ENCODE assay signal across 8 cellular contexts in the genomic region with DNA sequence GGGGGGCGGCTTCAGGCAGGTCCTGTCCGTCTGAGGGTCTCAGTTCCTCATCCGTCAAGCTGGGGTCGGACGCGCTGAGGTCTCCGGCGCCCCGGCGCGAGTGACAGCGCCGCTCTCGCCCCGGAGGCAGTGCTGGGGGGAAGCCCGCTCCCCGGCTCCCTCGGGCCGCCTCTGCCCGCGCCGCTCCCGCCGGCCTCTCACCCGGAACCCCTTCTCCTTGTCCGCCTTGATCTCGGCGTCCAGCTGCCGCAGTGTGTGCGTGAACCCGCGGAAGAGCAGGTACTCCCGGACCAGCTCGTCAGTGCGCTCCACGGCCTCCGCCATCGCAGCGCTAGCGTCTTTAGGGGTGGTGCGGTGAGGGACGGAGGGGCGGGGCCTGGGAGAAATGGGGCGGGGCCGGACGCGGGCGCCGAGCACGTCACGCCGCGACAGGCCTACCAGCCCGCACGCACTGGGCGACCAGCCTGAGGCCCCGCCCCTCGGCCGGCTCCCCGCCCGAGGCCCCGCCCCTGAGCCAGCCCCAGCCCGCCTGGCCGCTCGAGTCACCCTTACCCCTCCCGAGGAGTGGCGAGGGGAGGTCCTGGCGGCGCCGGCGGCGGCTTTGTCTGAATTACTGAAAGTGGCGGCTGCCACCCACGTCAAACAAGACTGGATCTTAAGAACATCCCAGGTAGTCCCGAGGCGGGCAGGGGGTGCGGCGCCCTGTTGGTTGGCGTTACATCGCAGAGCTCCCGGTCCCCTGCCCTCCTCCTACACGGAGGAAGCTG. TPM values are rescaled to one million over a fixed set of nuclear protein-coding genes. Genes with fewer than 3 reads are reported as not detected.
DNase-seq lines count a peak whose midpoint lies in the region; ATAC-seq and TF ChIP-seq lines count a peak whose summit lies in the region.

A gene (minus strand): TSS at position 348 of the 767 bp plus-strand sequence. CDS start 24 bp downstream, at position 324.

- H3K9me3 Mint-ChIP-seq in activated T-helper 17 cell treated with anti-CD3 and anti-CD28 coated beads, Interleukin-2, amount 50 U/mL, for 72 hours = no peaks in the 10 kb centered on the region
- H3K9me3 Mint-ChIP-seq in natural killer cell treated with Interleukin-12 subunit alpha and Interleukin-12 subunit beta and Interleukin-15 and Interleukin-18, amount 100 ng/mL, for 72 hours = no peaks in the 10 kb centered on the region

- H3K27ac ChIP-seq in RWPE1 = peak within 1 kb of the TSS; percentile 80

- DNase-seq in ELR (ENCODE audit: low read depth) (peak; percentile 87), H7 (peak; percentile 100), LoVo (ENCODE audit: low spot score) (peak; percentile 97), RWPE1 (ENCODE audit: low spot score) (peak; percentile 97), fibroblast of mammary gland (ENCODE audit: low read depth) (peak; percentile 86)
- peak; percentile 92 for DNase-seq in natural killer cell treated with Interleukin-12 subunit alpha and Interleukin-12 subunit beta and Interleukin-15 and Interleukin-18, amount 100 ng/mL, for 72 hours (ENCODE audit: low spot score)
- DNase-seq in stimulated activated naive CD8-positive, alpha-beta T cell treated with anti-CD3 and anti-CD28 coated beads, Interleukin-15, Interleukin-2, amounts not matched to agents 100 U/mL and 50 U/mL, for 24 hours = peak; percentile 98

- H3K4me3 ChIP-seq in H7 (ENCODE audit: insufficient read depth, low read depth, low read length) (peak within 1 kb of the TSS; percentile 86), fibroblast of mammary gland (ENCODE audit: control insufficient read depth, low read depth, low read length) (peak within 1 kb of the TSS; percentile 80)

- POLR2A ChIA-PET in RWPE1 (lab: Yijun Ruan, JAX; ENCODE audit: low non-redundant PET) = no interaction called here

- peak within 1 kb of the TSS; percentile 88 for H3K4me3 Mint-ChIP-seq in activated T-helper 17 cell treated with anti-CD3 and anti-CD28 coated beads, Interleukin-2, amount 50 U/mL, for 72 hours
- peak within 1 kb of the TSS; percentile 92 for H3K4me3 Mint-ChIP-seq in natural killer cell treated with Interleukin-12 subunit alpha and Interleukin-12 subunit beta and Interleukin-15 and Interleukin-18, amount 100 ng/mL, for 72 hours

- H3K27ac Mint-ChIP-seq in activated T-helper 17 cell treated with anti-CD3 and anti-CD28 coated beads, Interleukin-2, amount 50 U/mL, for 72 hours = peak within 1 kb of the TSS; percentile 79
- H3K27ac Mint-ChIP-seq in natural killer cell treated with Interleukin-12 subunit alpha and Interleukin-12 subunit beta and Interleukin-15 and Interleukin-18, amount 100 ng/mL, for 72 hours = peak within 1 kb of the TSS; percentile 71 to 86

- peaks cover 12% of the 10 kb centered on the region for H3K4me1 Mint-ChIP-seq in activated T-helper 17 cell treated with anti-CD3 and anti-CD28 coated beads, Interleukin-2, amount 50 U/mL, for 72 hours
- H3K4me1 Mint-ChIP-seq in natural killer cell treated with Interleukin-12 subunit alpha and Interleukin-12 subunit beta and Interleukin-15 and Interleukin-18, amount 100 ng/mL, for 72 hours (ENCODE audit: low read depth in 2 of 2) = peaks cover 20 to 22% of the 10 kb centered on the region in 2 donors

- TF ChIP-seq CTCF in RWPE1 (conservative IDR thresholded peaks at IDR 0.05; ENCODE audit: low read depth) (no peak), fibroblast of mammary gland (conservative IDR thresholded peaks at IDR 0.05; ENCODE audit: control insufficient read depth, insufficient read depth, low read depth, low read length) (no peak)

- H3K36me3 ChIP-seq in H7 (replicated peaks; ENCODE audit: control insufficient read depth, insufficient read depth, low read length) = no peaks in the 10 kb centered on the region

- no peaks in the 10 kb centered on the region for H3K27me3 Mint-ChIP-seq in activated T-helper 17 cell treated with anti-CD3 and anti-CD28 coated beads, Interleukin-2, amount 50 U/mL, for 72 hours
- no peaks in the 10 kb centered on the region for H3K27me3 Mint-ChIP-seq in natural killer cell treated with Interleukin-12 subunit alpha and Interleukin-12 subunit beta and Interleukin-15 and Interleukin-18, amount 100 ng/mL, for 72 hours

- H3K27me3 ChIP-seq in H7 (ENCODE audit: control insufficient read depth, insufficient read depth, low read length) = peaks cover 3% of the 10 kb centered on the region; the same call in 1 of the 2 replicates

- CTCF ChIA-PET in RWPE1 (lab: Yijun Ruan, JAX) = no interaction called here

- H3K36me3 Mint-ChIP-seq in activated T-helper 17 cell treated with anti-CD3 and anti-CD28 coated beads, Interleukin-2, amount 50 U/mL, for 72 hours (ENCODE audit: low read depth) = peaks cover 2% of the 10 kb centered on the region
- no peaks in the 10 kb centered on the region for H3K36me3 Mint-ChIP-seq in natural killer cell treated with Interleukin-12 subunit alpha and Interleukin-12 subunit beta and Interleukin-15 and Interleukin-18, amount 100 ng/mL, for 72 hours

- peak; percentile 93 for ATAC-seq in activated T-helper 17 cell treated with anti-CD3 and anti-CD28 coated beads, Interleukin-2, amount 50 U/mL, for 72 hours (replicated peaks)
- ATAC-seq in natural killer cell treated with Interleukin-12 subunit alpha and Interleukin-12 subunit beta and Interleukin-15 and Interleukin-18, amount 100 ng/mL, for 72 hours = peak; percentile 98 to 99
- ATAC-seq in stimulated activated naive CD8-positive, alpha-beta T cell treated with anti-CD3 and anti-CD28 coated beads, Interleukin-15, Interleukin-2, amounts not matched to agents 100 U/mL and 50 U/mL, for 24 hours = peak; percentile 95

RNA-seq across cellular contexts. Expression of the gene that starts here (rescaled TPM):
- total RNA-seq in H7 (2014; rRNA removed; shearing (Covaris generic)) = 9.1 and 17.4 TPM in 2 replicates
- total RNA-seq in activated T-helper 17 cell treated with anti-CD3 and anti-CD28 coated beads, Interleukin-2, amount 50 U/mL, for 72 hours = 1 to 10 TPM; 7.8 to 8.6 TPM
- total RNA-seq in natural killer cell treated with Interleukin-12 subunit alpha and Interleukin-12 subunit beta and Interleukin-15 and Interleukin-18, amount 100 ng/mL, for 72 hours = 10 to 100 TPM; 11.9 to 22.8 TPM

Comparison
In these comparisons a context has a peak if more than half of its experiments do, and no peak if none do; other contexts are left out.
1. Peak in every context shown above with its lines: DNase-seq, ATAC-seq, H3K4me3 ChIP-seq and H3K27ac ChIP-seq.